8 cellular contexts compared by ENCODE assay signal in genomic region chr4:56435001-56435747, GRCh38. TPM values are rescaled to one million over a fixed set of nuclear protein-coding genes. Genes with fewer than 3 reads are reported as not detected.
DNase-seq lines count a peak whose midpoint lies in the region; ATAC-seq and TF ChIP-seq lines count a peak whose summit lies in the region.

TSS of gene PPAT (minus strand) at chr4:56435615. CDS start at chr4:56435477, 138 bp downstream.

- peak; percentile 4; the same call in 1 of the 2 replicates for TF ChIP-seq CTCF in AG10803 (conservative IDR thresholded peaks at IDR 0.05; ENCODE audit: low read length)
- TF ChIP-seq CTCF in kidney epithelial cell (IDR thresholded peaks at IDR 0.05; ENCODE audit: insufficient read depth, low read length, poor library complexity, severe bottlenecking), result no peak

- H3K4me3 ChIP-seq in AG10803 (ENCODE audit: low read length), result peak within 1 kb of the TSS; percentile 78
- peak within 1 kb of the TSS; percentile 76 for H3K4me3 ChIP-seq in kidney epithelial cell (ENCODE audit: low read depth, low read length)

- DNase-seq in AG10803 (ENCODE audit: low read depth) (peak; percentile 95), NCI-H510A (lab: John Stamatoyannopoulos, UW) (peak; percentile 97), cerebellum (ENCODE audit: low spot score) (peak; percentile 100), kidney epithelial cell (ENCODE audit: low read depth) (peak; percentile 80)
- peak; percentile 97 for DNase-seq in activated CD4-positive, alpha-beta T cell treated with anti-CD3 and anti-CD28 coated beads for 1 hour
- DNase-seq in stimulated activated CD4-positive, alpha-beta T cell treated with anti-CD3 and anti-CD28 coated beads, Interleukin-1b, Interleukin-23, amount 100 ng/mL, for 24 hours (ENCODE audit: low read depth in 4 of 4, low spot score in 1 of 4), result peak; percentile 95 to 99 (median 97)

- no peaks in the 10 kb centered on the region for H3K36me3 ChIP-seq in kidney epithelial cell (ENCODE audit: control insufficient read depth, insufficient read depth, low read length)

- H3K27me3 ChIP-seq in kidney epithelial cell (ENCODE audit: control insufficient read depth, insufficient read depth, low read length), result no peaks in the 10 kb centered on the region

- ATAC-seq in GM19023 (IDR thresholded peaks at IDR 0.05; ENCODE audit: unreplicated experiment) (peak; percentile 77), HG03280 (IDR thresholded peaks at IDR 0.05; ENCODE audit: unreplicated experiment) (peak; percentile 73)

RNA-seq across cellular contexts. Expression of gene PPAT, which starts in this region (rescaled TPM):
- 13.6 TPM for total RNA-seq in cerebellum
- total RNA-seq in kidney epithelial cell, result 13.9 and 15.5 TPM in 2 replicates

Comparison
In these comparisons a context has a peak if more than half of its experiments do, and no peak if none do; other contexts are left out.
1. Peak in every context shown above with its lines: DNase-seq, ATAC-seq and H3K4me3 ChIP-seq.